In genomic region chr10:114352653-114353298, GRCh38 we compare ENCODE assay signal across 31 cellular contexts. TPM values are rescaled to one million over a fixed set of nuclear protein-coding genes. Genes with fewer than 3 reads are reported as not detected.
DNase-seq lines count a peak whose midpoint lies in the region; ATAC-seq, FAIRE-seq and TF ChIP-seq lines count a peak whose summit lies in the region.
"Had no signal": no experiment of that assay in that cellular context is flagged by ENCODE, and none has a peak within 500 bp of the region (broad histone marks: within the 10 kb centered on the region; RNA-seq: fewer than 3 reads in every experiment).

No MANE protein-coding gene starts in this region.

- peaks cover 64% of the 10 kb centered on the region for H3K4me1 Mint-ChIP-seq in nephron
- H3K4me1 Mint-ChIP-seq in CD8-positive, alpha-beta T cell (ENCODE audit: low read depth), result no peaks in the 10 kb centered on the region
- H3K4me1 Mint-ChIP-seq: CD8-positive, alpha-beta memory T cell had no signal

- DNase-seq in A549 (ENCODE audit: low read depth in 1 of 2, low spot score in 1 of 2) (peak in 1 of 2 experiments; percentile 30), HCT116 (ENCODE audit: low read depth, low spot score) (no peak), Panc1 (ENCODE audit: low read depth, low spot score) (no peak), GF-D8 (lab: John Stamatoyannopoulos, UW) (no peak), NCI-H1436 treated with DMSO at 0.1 percent for 48 hours (lab: John Stamatoyannopoulos, UW) (no peak)
- no peak for DNase-seq in CD8-positive, alpha-beta T cell
- DNase-seq in stimulated activated CD4-positive, alpha-beta T cell treated with anti-CD3 and anti-CD28 coated beads, Interleukin-12 subunit alpha, Interleukin-12 subunit beta, amount 100 ng/mL, for 4 hours, result no peak
- DNase-seq: activated CD4-positive, alpha-beta T cell treated with anti-CD3 and anti-CD28 coated beads, Interleukin-2, amount 50 U/mL, for 1 hour; activated CD4-positive, CD25-positive, alpha-beta regulatory T cell; activated effector memory CD4-positive, alpha-beta T cell treated with anti-CD3 and anti-CD28 coated beads, Interleukin-2, amount 50 U/mL, for 16 hours; activated naive CD8-positive, alpha-beta T cell treated with anti-CD3 and anti-CD28 coated beads for 36 hours; activated T-cell treated with anti-CD3 and anti-CD28 coated beads, Interleukin-2, amount 50 U/mL, for 1 hour; anterior cingulate cortex; BE2C; CD8-positive, alpha-beta memory T cell; DMS153; IMR-90; lower lobe of right lung; NCI-H1417; NCI-H2081; NCI-H2227 treated with DMSO at 0.1 percent for 48 hours; NCI-H526 treated with DMSO at 0.1 percent for 48 hours; nephron progenitor cell; pancreas; small intestine; stimulated activated CD4-positive, alpha-beta T cell treated with anti-CD3 and anti-CD28 coated beads, Interleukin-1b, Interleukin-23, amount 100 ng/mL, for 48 hours; stimulated activated naive CD4-positive, alpha-beta T cell treated with Interleukin-2 at 50 U/mL for 16 hours had no signal

- H2AFZ ChIP-seq in HCT116 (ENCODE audit: low read depth, low read length, poor library complexity, severe bottlenecking), result no peak overlapping the region

- no peaks in the 10 kb centered on the region for H3K27me3 Mint-ChIP-seq in nephron (ENCODE audit: low read depth)
- no peaks in the 10 kb centered on the region for H3K27me3 Mint-ChIP-seq in CD8-positive, alpha-beta T cell (ENCODE audit: low read depth)

- H3K27ac Mint-ChIP-seq in nephron, result peak overlapping the region; percentile 19 to 52 (median 48)
- H3K27ac Mint-ChIP-seq in CD8-positive, alpha-beta T cell, result no peak overlapping the region
- H3K27ac Mint-ChIP-seq: activated naive CD8-positive, alpha-beta T cell treated with anti-CD3 and anti-CD28 coated beads for 36 hours; CD8-positive, alpha-beta memory T cell had no signal

- H3K27ac ChIP-seq in A549, result no peak overlapping the region
- H3K27ac ChIP-seq in HCT116 (ENCODE audit: low read depth, low read length), result no peak overlapping the region
- 0 out of 2 replicates have a peak overlapping the region, but pooled peaks have one; percentile 23 for H3K27ac ChIP-seq in Panc1 (ENCODE audit: low read length)
- H3K27ac ChIP-seq in CD8-positive, alpha-beta T cell (ENCODE audit: low read depth, low read length), result no peak overlapping the region
- H3K27ac ChIP-seq: breast epithelium, lower lobe of right lung, pancreas had no signal

- POLR2A ChIA-PET in A549 (lab: Yijun Ruan, JAX) (no interaction called here), HCT116 (lab: Charles Lee) (no interaction called here), Panc1 (lab: Charles Lee) (no interaction called here)
- POLR2A ChIA-PET in CD8-positive, alpha-beta T cell (lab: Charles Lee), result no interaction called here

- no peaks in the 10 kb centered on the region for H3K9me3 ChIP-seq in A549
- H3K9me3 ChIP-seq in HCT116 (ENCODE audit: control insufficient read depth in 1 of 2, insufficient read depth in 1 of 2, low read depth in 1 of 2, low read length in 2 of 2), result no peaks in the 10 kb centered on the region
- no peaks in the 10 kb centered on the region for H3K9me3 ChIP-seq in Panc1 (ENCODE audit: control insufficient read depth, insufficient read depth, low read depth, low read length)
- H3K9me3 ChIP-seq in CD8-positive, alpha-beta T cell (ENCODE audit: low read length), result no peaks in the 10 kb centered on the region
- H3K9me3 ChIP-seq: BE2C, breast epithelium, lower lobe of right lung, pancreas had no signal

- H3K9ac ChIP-seq in HCT116 (ENCODE audit: low read length), result no peak overlapping the region

- no peak for FAIRE-seq in A549 (lab: Jason Lieb, UNC)
- FAIRE-seq: frontal cortex, GM12892, pancreas, small intestine had no signal

- no peaks in the 10 kb centered on the region for H3K36me3 Mint-ChIP-seq in nephron (ENCODE audit: low read depth)
- H3K36me3 Mint-ChIP-seq in CD8-positive, alpha-beta T cell, result no peaks in the 10 kb centered on the region
- H3K36me3 Mint-ChIP-seq: activated naive CD8-positive, alpha-beta T cell treated with anti-CD3 and anti-CD28 coated beads for 36 hours; CD8-positive, alpha-beta memory T cell had no signal

- TF ChIP-seq RAD21 in A549 (conservative IDR thresholded peaks at IDR 0.05 in 1 of 2, IDR thresholded peaks at IDR 0.05 in 1 of 2) (no peak), HCT116 (IDR thresholded peaks at IDR 0.05; ENCODE audit: low read depth) (no peak)

- RAD21 ChIA-PET in HCT116 (lab: Charles Lee; ENCODE audit: low non-redundant PET in 1 of 2, low total read pairs in 2 of 2, uncharacterized antibody in 2 of 2, unreplicated experiment in 2 of 2), result no interaction called here

- TF ChIP-seq POLR2A in A549 (IDR thresholded peaks at IDR 0.05; ENCODE audit: low read length) (no peak), HCT116 (IDR thresholded peaks at IDR 0.05; ENCODE audit: borderline replicate concordance, extremely low read depth, insufficient read depth, insufficient read length) (no peak)

- in situ Hi-C loops in Panc1 (cut with HindIII; ENCODE audit: low pct_unique_long_range_greater_than_20kb, low sequenced_read_pairs), result no loop called here

- no peaks in the 10 kb centered on the region for H3K9me2 ChIP-seq in HCT116 (ENCODE audit: insufficient read depth)

- no peak overlapping the region for H3K4me3 ChIP-seq in A549
- H3K4me3 ChIP-seq in HCT116 (replicated peaks in 1 of 2; ENCODE audit: low read depth in 1 of 2, low read length in 2 of 2), result no peak overlapping the region
- no peak overlapping the region for H3K4me3 ChIP-seq in Panc1 (ENCODE audit: low read depth in 2 of 2, low read length in 2 of 2)
- no peak overlapping the region for H3K4me3 ChIP-seq in CD8-positive, alpha-beta T cell (ENCODE audit: low read depth, low read length)
- H3K4me3 ChIP-seq: breast epithelium, lower lobe of right lung, pancreas had no signal

- H4K20me1 ChIP-seq in HCT116 (ENCODE audit: insufficient read depth), result no peaks in the 10 kb centered on the region

- no peak overlapping the region for H3K4me2 ChIP-seq in A549
- no peak overlapping the region for H3K4me2 ChIP-seq in HCT116 (ENCODE audit: low read length)

- intact Hi-C loops in HCT116 (cut with micrococcal nuclease) (no loop called here), Panc1 (cut with micrococcal nuclease; ENCODE audit: unreplicated experiment) (no loop called here)
- intact Hi-C loops in CD8-positive, alpha-beta T cell (cut with DNase I, micrococcal nuclease), result no loop called here

- peak in 1 of 2 experiments; percentile 67; a peak in 3 of 6 replicates for ATAC-seq in A549
- ATAC-seq in HCT116, result peak; percentile 79
- no peak for ATAC-seq in Panc1
- ATAC-seq in CD8-positive, alpha-beta T cell, result no peak
- ATAC-seq: lower lobe of right lung had no signal

- H3K27me3 ChIP-seq in HCT116 (ENCODE audit: insufficient read depth, low read length), result 0 out of 2 replicates have a peak, but pooled peaks cover 4% of the 10 kb centered on the region
- H3K27me3 ChIP-seq in Panc1 (ENCODE audit: control insufficient read depth, insufficient read depth, low read length), result no peaks in the 10 kb centered on the region
- H3K27me3 ChIP-seq in CD8-positive, alpha-beta T cell (ENCODE audit: insufficient read depth, low read length), result no peaks in the 10 kb centered on the region
- H3K27me3 ChIP-seq: BE2C, breast epithelium, pancreas had no signal

- no peak for TF ChIP-seq EP300 in A549 (IDR thresholded peaks at IDR 0.05)

- no peaks in the 10 kb centered on the region for H3K79me2 ChIP-seq in HCT116 (ENCODE audit: insufficient read depth, low read length)

- peaks cover 30% of the 10 kb centered on the region for H3K4me1 ChIP-seq in A549
- H3K4me1 ChIP-seq in HCT116 (ENCODE audit: control insufficient read depth in 1 of 2, insufficient read depth in 2 of 2, low read length in 2 of 2), result peaks cover 0 to 9% of the 10 kb centered on the region in 2 experiments; a peak in 1 of 4 replicates
- H3K4me1 ChIP-seq in Panc1 (ENCODE audit: control insufficient read depth, insufficient read depth, low read length), result peaks cover 62% of the 10 kb centered on the region
- H3K4me1 ChIP-seq in CD8-positive, alpha-beta T cell (ENCODE audit: insufficient read depth, low read length), result no peaks in the 10 kb centered on the region
- H3K4me1 ChIP-seq: BE2C had no signal

- no peak overlapping the region for H3K4me3 Mint-ChIP-seq in nephron
- no peak overlapping the region for H3K4me3 Mint-ChIP-seq in CD8-positive, alpha-beta T cell
- H3K4me3 Mint-ChIP-seq: activated naive CD8-positive, alpha-beta T cell treated with anti-CD3 and anti-CD28 coated beads for 36 hours; CD8-positive, alpha-beta memory T cell; nephron progenitor cell had no signal

- CTCF ChIA-PET in A549 (lab: Yijun Ruan, JAX), result interaction anchor here (0.7 to 1.3 kb wide), 2 partner anchors 16 to 50 kb away, joined by 3 read pairs; no protein-coding TSS in a partner anchor
- CTCF ChIA-PET in HCT116 (lab: Charles Lee), result interaction anchor here (0.9 kb wide), 1 partner anchor 9 kb away, joined by 3 read pairs; no protein-coding TSS in a partner anchor
- CTCF ChIA-PET in Panc1 (lab: Charles Lee), result no interaction called here
- CTCF ChIA-PET in CD8-positive, alpha-beta T cell (lab: Charles Lee), result no interaction called here

- H3K9me3 Mint-ChIP-seq in nephron, result no peaks in the 10 kb centered on the region
- no peaks in the 10 kb centered on the region for H3K9me3 Mint-ChIP-seq in CD8-positive, alpha-beta T cell
- H3K9me3 Mint-ChIP-seq: activated naive CD8-positive, alpha-beta T cell treated with anti-CD3 and anti-CD28 coated beads for 36 hours; CD8-positive, alpha-beta memory T cell; nephron progenitor cell had no signal

- H3K36me3 ChIP-seq in HCT116 (ENCODE audit: control insufficient read depth in 1 of 2, insufficient read depth in 2 of 2, low read length in 2 of 2) (no peaks in the 10 kb centered on the region), Panc1 (ENCODE audit: control insufficient read depth, insufficient read depth, low read length) (no peaks in the 10 kb centered on the region; the same call in 1 of the 2 replicates)
- no peaks in the 10 kb centered on the region for H3K36me3 ChIP-seq in CD8-positive, alpha-beta T cell (ENCODE audit: insufficient read depth, low read length)
- H3K36me3 ChIP-seq: BE2C, breast epithelium, lower lobe of right lung, pancreas had no signal

- WGBS in A549 (ENCODE audit: missing lambda C conversion rate), result 91% methylated on average over 9 of the region's 9 CpGs

- BruUV-seq in HCT116 (replicated peaks; lab: Mats Ljungman, UMichigan) (no TSS peak), Panc1 (replicated peaks; lab: Mats Ljungman, UMichigan) (no TSS peak)

- no peak for TF ChIP-seq CTCF in A549 (IDR thresholded peaks at IDR 0.05)
- peak in 2 of 3 experiments; percentile 24 to 35; a peak in 4 of 6 replicates for TF ChIP-seq CTCF in HCT116 (IDR thresholded peaks at IDR 0.05 in 2 of 3, conservative IDR thresholded peaks at IDR 0.05 in 1 of 3; ENCODE audit: borderline replicate concordance in 1 of 3, insufficient read depth in 1 of 3, low read depth in 2 of 3, low read length in 2 of 3)
- no peak for TF ChIP-seq CTCF in Panc1 (IDR thresholded peaks at IDR 0.05)
- no peak for TF ChIP-seq CTCF in nephron (IDR thresholded peaks at IDR 0.05; ENCODE audit: unreplicated experiment in 3 of 3)
- no peak for TF ChIP-seq CTCF in CD8-positive, alpha-beta T cell (IDR thresholded peaks at IDR 0.05)

RNA-seq across cellular contexts. Expression of gene AFAP1L2, which starts 51.5 kb away (rescaled TPM):
- 17.6 and 19.6 TPM in 2 replicates for polyA plus RNA-seq in A549 (2011; rRNA removed)
- 23.2 and 26.7 TPM in 2 replicates for polyA plus RNA-seq in A549 (2012; cell fraction: cytosol; rRNA removed)
- 44.4 and 49.3 TPM in 2 replicates for polyA plus RNA-seq in A549 (2012; cell fraction: nucleus; rRNA removed)
- 26.6 to 35.0 TPM (median 27.3 TPM) in 3 replicates for polyA plus RNA-seq in A549 (2017; fragmentation: RNase III; extraction: RNeasy Plus Mini Kit Qiagen cat#74134 plus additional on column Dnase treatment)
- 27.3 and 28.7 TPM in 2 replicates for polyA minus RNA-seq in A549 (2011; rRNA and poly(A)+ RNA removed)
- 0.93 TPM for total RNA-seq in HCT116 (2021; ENCODE audit: unreplicated experiment)
- 0.59 and 0.68 TPM in 2 replicates for polyA plus RNA-seq in HCT116 (2012)
- 170 TPM for total RNA-seq in Panc1 (2021; ENCODE audit: unreplicated experiment)
- polyA plus RNA-seq in Panc1 (2012; ENCODE audit: insufficient read length), result 113 TPM
- total RNA-seq in CD8-positive, alpha-beta T cell, result under 1 TPM; 0.39 to 0.49 TPM

Comparison
In these comparisons a context has a peak if more than half of its experiments do, and no peak if none do; other contexts are left out.
1. CTCF ChIP-seq: peak in HCT116 (2 of 3); none in A549 (single experiment), Panc1 (single experiment), nephron (0 of 3) and CD8-positive, alpha-beta T cell (single experiment).
2. RNA of gene AFAP1L2, which starts 51.5 kb away (total RNA-seq): 170 TPM in Panc1 (single experiment); 0.93 TPM in HCT116 (single experiment) and 0.39 to 0.49 TPM in CD8-positive, alpha-beta T cell; every median in the first group is over 10 times any median in the second.
3. CTCF ChIA-PET loops: an anchor here in A549 (0.7 to 1.3 kb wide) and HCT116 (0.9 kb wide); none called in Panc1 and CD8-positive, alpha-beta T cell.
4. Of the 6 proteins assayed by ChIP-seq in both A549 and HCT116: peak only in A549: none; only in HCT116: CTCF; in both: none; in neither: 5.